In the genomic region with DNA sequence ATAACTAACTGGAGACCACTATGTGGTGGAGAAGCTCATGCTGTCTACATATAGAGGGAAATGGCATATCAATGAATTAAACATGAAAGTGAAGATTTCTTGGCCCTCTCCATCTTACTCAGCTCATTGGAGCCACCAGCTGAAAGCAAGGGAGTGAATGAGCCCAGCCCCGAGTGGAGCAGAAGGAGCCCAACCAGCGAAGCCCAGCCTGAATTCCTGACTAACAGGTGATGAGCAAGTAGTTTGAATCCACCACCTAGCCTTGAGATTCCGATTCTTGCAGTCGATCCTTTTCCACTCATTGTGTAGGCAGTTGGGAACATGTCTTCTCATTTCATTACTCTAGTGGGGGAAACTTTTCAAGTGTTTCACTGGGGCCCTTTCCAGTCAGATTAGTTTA, we compare ENCODE assay signal across 1 cellular context.
TF ChIP-seq lines count a peak whose summit lies in the region.

No MANE protein-coding gene starts in this region.

TF ChIP-seq in H1, 55 proteins besides CTCF, POLR2A, EP300 and RAD21 (continued from another document):
- TF ChIP-seq NANOG (IDR thresholded peaks at IDR 0.05; ENCODE audit: insufficient read depth, low read depth, low read length, poor library complexity, severe bottlenecking) (no peak), RBBP5 (IDR thresholded peaks at IDR 0.05; ENCODE audit: borderline replicate concordance, low read depth, low read length) (no peak), CREB1 (IDR thresholded peaks at IDR 0.05) (no peak), TEAD4 (IDR thresholded peaks at IDR 0.05; ENCODE audit: low read depth, low read length) (peak; percentile 48; the same call in 1 of the 2 replicates), MAFK (IDR thresholded peaks at IDR 0.05; ENCODE audit: low read depth, low read length) (no peak)
